31 cellular contexts compared by ENCODE assay signal in the genomic region with DNA sequence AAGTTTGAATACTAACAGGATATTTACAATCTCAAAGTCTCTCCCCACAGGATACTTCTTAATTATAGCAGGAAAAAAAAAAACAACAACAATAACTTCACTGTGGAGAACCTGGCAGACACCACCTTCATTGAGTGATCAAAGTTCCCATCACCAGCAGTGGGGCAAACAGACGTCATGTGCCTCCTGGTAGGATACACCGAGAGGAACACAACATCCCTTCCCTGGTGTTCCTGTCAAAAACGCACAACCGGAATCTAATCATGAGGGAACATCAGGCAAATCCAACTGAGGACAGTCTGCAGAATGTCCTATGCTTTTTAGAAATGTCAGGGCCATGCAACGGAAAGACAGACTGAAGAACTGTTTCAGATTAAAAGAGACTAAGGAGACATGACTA.
"Had no signal": no experiment of that assay in that cellular context is flagged by ENCODE, and none has a peak within 500 bp of the region (broad histone marks: within the 10 kb centered on the region; RNA-seq: fewer than 3 reads in every experiment).

No MANE protein-coding gene starts in this region.

- H3K27me3 ChIP-seq: adrenal gland had no signal

- H3K4me2 ChIP-seq: PC-9 had no signal

- DNase-seq: activated CD4-positive, alpha-beta memory T cell treated with anti-CD3 and anti-CD28 coated beads, Interleukin-2, amount 10 ng/mL, durations not matched to agents 7 days and 5 days; activated CD4-positive, alpha-beta T cell treated with anti-CD3 and anti-CD28 coated beads for 1 hour; activated CD4-positive, alpha-beta T cell treated with anti-CD3 and anti-CD28 coated beads for 48 hours; activated CD4-positive, CD25-positive, alpha-beta regulatory T cell; activated CD8-positive, alpha-beta memory T cell treated with anti-CD3 and anti-CD28 coated beads for 24 hours; activated CD8-positive, alpha-beta memory T cell treated with anti-CD3 and anti-CD28 coated beads, Interleukin-2, amount 10 ng/mL, durations not matched to agents 7 days and 5 days; activated CD8-positive, alpha-beta memory T cell treated with anti-CD3 and anti-CD28 coated beads, Interleukin-2, amount 50 U/mL, for 48 hours; activated gamma-delta T cell treated with Interleukin-2 at 50 U/mL for 16 hours; activated naive CD4-positive, alpha-beta T cell treated with anti-CD3 and anti-CD28 coated beads for 36 hours; activated T-cell treated with anti-CD3 and anti-CD28 coated beads, Interleukin-2, amount 50 U/mL, for 48 hours; adrenal gland; NCI-H1092 treated with DMSO at 0.1 percent for 48 hours; NCI-H1417; NCI-H146; NCI-H187; NCI-H2029 treated with DMSO at 0.1 percent for 48 hours; NCI-H2107; NCI-H2171; NCI-H510A; NCI-H526; NCI-H748 treated with DMSO at 0.1 percent for 48 hours; PC-9; SIG-M5; T1000; WERI-Rb-1 had no signal

- H3K36me3 ChIP-seq: adrenal gland, WERI-Rb-1 had no signal

- H3K9me3 ChIP-seq: adrenal gland had no signal

- H3K36me3 Mint-ChIP-seq: activated CD8-positive, alpha-beta memory T cell treated with anti-CD3 and anti-CD28 coated beads, Interleukin-2, amount 10 ng/mL, durations not matched to agents 7 days and 5 days; activated naive CD4-positive, alpha-beta T cell treated with anti-CD3 and anti-CD28 coated beads, Interleukin-2, amount 50 U/mL, for 72 hours had no signal

- H2AFZ ChIP-seq: PC-9 had no signal

- H3K27ac Mint-ChIP-seq: activated CD4-positive, alpha-beta memory T cell treated with anti-CD3 and anti-CD28 coated beads, Interleukin-2, amount 10 ng/mL, durations not matched to agents 7 days and 5 days; activated CD8-positive, alpha-beta memory T cell treated with anti-CD3 and anti-CD28 coated beads, Interleukin-2, amount 10 ng/mL, durations not matched to agents 7 days and 5 days; activated naive CD4-positive, alpha-beta T cell treated with anti-CD3 and anti-CD28 coated beads for 36 hours; activated naive CD4-positive, alpha-beta T cell treated with anti-CD3 and anti-CD28 coated beads, Interleukin-2, amount 50 U/mL, for 72 hours; activated T-helper 17 cell treated with anti-CD3 and anti-CD28 coated beads, Interleukin-2, amount 50 U/mL, for 72 hours had no signal

- H3K4me3 ChIP-seq: adrenal gland, K562, PC-9 had no signal

- H3K27me3 Mint-ChIP-seq: activated CD4-positive, alpha-beta memory T cell treated with anti-CD3 and anti-CD28 coated beads, Interleukin-2, amount 10 ng/mL, durations not matched to agents 7 days and 5 days; activated T-helper 17 cell treated with anti-CD3 and anti-CD28 coated beads, Interleukin-2, amount 50 U/mL, for 72 hours; brain had no signal

- H3K27ac ChIP-seq: PC-9, RWPE1, WERI-Rb-1 had no signal

- H3K4me1 Mint-ChIP-seq: activated CD4-positive, alpha-beta memory T cell treated with anti-CD3 and anti-CD28 coated beads, Interleukin-2, amount 10 ng/mL, durations not matched to agents 7 days and 5 days; activated CD8-positive, alpha-beta memory T cell treated with anti-CD3 and anti-CD28 coated beads, Interleukin-2, amount 10 ng/mL, durations not matched to agents 7 days and 5 days; activated T-helper 17 cell treated with anti-CD3 and anti-CD28 coated beads, Interleukin-2, amount 50 U/mL, for 72 hours had no signal

- H3K9me3 Mint-ChIP-seq: activated CD4-positive, alpha-beta memory T cell treated with anti-CD3 and anti-CD28 coated beads, Interleukin-2, amount 10 ng/mL, durations not matched to agents 7 days and 5 days; activated naive CD4-positive, alpha-beta T cell treated with anti-CD3 and anti-CD28 coated beads for 36 hours; activated T-helper 17 cell treated with anti-CD3 and anti-CD28 coated beads, Interleukin-2, amount 50 U/mL, for 72 hours; brain had no signal

- H3K4me3 Mint-ChIP-seq: activated CD4-positive, alpha-beta memory T cell treated with anti-CD3 and anti-CD28 coated beads, Interleukin-2, amount 10 ng/mL, durations not matched to agents 7 days and 5 days; activated CD8-positive, alpha-beta memory T cell treated with anti-CD3 and anti-CD28 coated beads, Interleukin-2, amount 10 ng/mL, durations not matched to agents 7 days and 5 days; activated naive CD4-positive, alpha-beta T cell treated with anti-CD3 and anti-CD28 coated beads for 36 hours; activated T-helper 17 cell treated with anti-CD3 and anti-CD28 coated beads, Interleukin-2, amount 50 U/mL, for 72 hours; brain had no signal

- ATAC-seq: activated CD8-positive, alpha-beta memory T cell treated with anti-CD3 and anti-CD28 coated beads, Interleukin-2, amount 10 ng/mL, durations not matched to agents 7 days and 5 days; activated naive CD4-positive, alpha-beta T cell treated with anti-CD3 and anti-CD28 coated beads, Interleukin-2, amount 50 U/mL, for 72 hours; activated T-helper 17 cell treated with anti-CD3 and anti-CD28 coated beads, Interleukin-2, amount 50 U/mL, for 72 hours; K562; Right ventricle myocardium inferior had no signal
